Comparison of ENCODE assay signal across 10 cellular contexts in genomic region chr13:36418022-36418805, GRCh38. TPM values are rescaled to one million over a fixed set of nuclear protein-coding genes. Genes with fewer than 3 reads are reported as not detected.
DNase-seq lines count a peak whose midpoint lies in the region; ATAC-seq and TF ChIP-seq lines count a peak whose summit lies in the region.
"Had no signal": no experiment of that assay in that cellular context is flagged by ENCODE, and none has a peak within 500 bp of the region (broad histone marks: within the 10 kb centered on the region; RNA-seq: fewer than 3 reads in every experiment).

No MANE protein-coding gene starts in this region.

- no peaks in the 10 kb centered on the region for H3K36me3 Mint-ChIP-seq in CD4-positive, alpha-beta T cell (ENCODE audit: low read depth)

- peak; percentile 84 for ATAC-seq in GM21723 (IDR thresholded peaks at IDR 0.05; ENCODE audit: unreplicated experiment)
- no peak for ATAC-seq in CD4-positive, alpha-beta T cell (ENCODE audit: poor library complexity)

- H3K27me3 Mint-ChIP-seq in CD4-positive, alpha-beta T cell = peaks cover 67% of the 10 kb centered on the region

- H3K9me3 ChIP-seq in Karpas-422 (ENCODE audit: low read length) = no peaks in the 10 kb centered on the region
- no peaks in the 10 kb centered on the region for H3K9me3 ChIP-seq in adipocyte (ENCODE audit: control insufficient read depth, low read length)
- H3K9me3 ChIP-seq in osteoblast (ENCODE audit: low read depth, low read length) = no peaks in the 10 kb centered on the region
- no peaks in the 10 kb centered on the region for H3K9me3 ChIP-seq in CD4-positive, alpha-beta T cell (ENCODE audit: control insufficient read depth, low read length)

- CTCF ChIA-PET in CD4-positive, alpha-beta T cell (lab: Charles Lee) = no interaction called here

- peaks cover 9% of the 10 kb centered on the region for H3K4me1 Mint-ChIP-seq in CD4-positive, alpha-beta T cell (ENCODE audit: low read depth)

- H3K36me3 ChIP-seq in Karpas-422 (ENCODE audit: insufficient read depth, low read length) (no peaks in the 10 kb centered on the region), adipocyte (ENCODE audit: control insufficient read depth, insufficient read depth, low read length, severe bottlenecking) (no peaks in the 10 kb centered on the region), osteoblast (ENCODE audit: insufficient read depth, low read length) (no peaks in the 10 kb centered on the region)
- H3K36me3 ChIP-seq: heart left ventricle had no signal

- peak overlapping the region; percentile 39; the same call in 1 of the 2 replicates for H3K27ac ChIP-seq in Karpas-422 (ENCODE audit: low read length)
- peak overlapping the region; percentile 15 for H3K27ac ChIP-seq in osteoblast (ENCODE audit: low read depth, low read length)
- no peak overlapping the region for H3K27ac ChIP-seq in CD4-positive, alpha-beta T cell (ENCODE audit: low read depth, low read length)

- intact Hi-C loops in CD4-positive, alpha-beta T cell (cut with DNase I, micrococcal nuclease) = loop anchor here in 1 of 2 experiments (5.0 kb wide), 1 partner anchor 564 kb away; no protein-coding TSS in a partner anchor

- H3K4me2 ChIP-seq in Karpas-422 (ENCODE audit: low read depth, low read length, poor library complexity, severe bottlenecking) = peak overlapping the region; percentile 39
- peak overlapping the region; percentile 75 for H3K4me2 ChIP-seq in osteoblast (ENCODE audit: insufficient read depth, low read length)

- no peaks in the 10 kb centered on the region for H3K9me3 Mint-ChIP-seq in CD4-positive, alpha-beta T cell

- H3K27me3 ChIP-seq in Karpas-422 (ENCODE audit: low read length) (no peaks in the 10 kb centered on the region), adipocyte (replicated peaks; ENCODE audit: control insufficient read depth, insufficient read depth, low read length) (no peaks in the 10 kb centered on the region), osteoblast (ENCODE audit: insufficient read depth, low read length) (no peaks in the 10 kb centered on the region)
- H3K27me3 ChIP-seq in CD4-positive, alpha-beta T cell (ENCODE audit: control insufficient read depth, insufficient read depth, low read length) = peaks cover 10% of the 10 kb centered on the region

- H4K20me1 ChIP-seq in Karpas-422 (ENCODE audit: insufficient read depth, low read depth, low read length) (no peaks in the 10 kb centered on the region), osteoblast (ENCODE audit: insufficient read depth, low read length) (no peaks in the 10 kb centered on the region)

- POLR2A ChIA-PET in CD4-positive, alpha-beta T cell (lab: Charles Lee) = no interaction called here

- no peaks in the 10 kb centered on the region for H3K79me2 ChIP-seq in Karpas-422 (ENCODE audit: low read length)
- H3K79me2 ChIP-seq in osteoblast (ENCODE audit: insufficient read depth, low read length) = no peaks in the 10 kb centered on the region

- H3K9me2 ChIP-seq in Karpas-422 (replicated peaks; ENCODE audit: insufficient read depth, low read length) = no peaks in the 10 kb centered on the region

- TF ChIP-seq CTCF in osteoblast (IDR thresholded peaks at IDR 0.05; ENCODE audit: extremely low read depth, low read depth, low read length) = no peak
- no peak for TF ChIP-seq CTCF in CD4-positive, alpha-beta T cell (IDR thresholded peaks at IDR 0.05)

- no peak overlapping the region for H3K4me3 ChIP-seq in Karpas-422 (ENCODE audit: low read length)
- H3K4me3 ChIP-seq in adipocyte (ENCODE audit: low read length) = peak overlapping the region; percentile 64
- peak overlapping the region; percentile 57 for H3K4me3 ChIP-seq in osteoblast (ENCODE audit: insufficient read depth, low read length)
- H3K4me3 ChIP-seq: heart left ventricle had no signal

- H3K9ac ChIP-seq in Karpas-422 (ENCODE audit: low read length) (no peak overlapping the region), adipocyte (ENCODE audit: low read length) (peak overlapping the region; percentile 47)

- peak; percentile 25 for DNase-seq in ELF-1 (ENCODE audit: low read depth, low spot score)
- DNase-seq in Karpas-422 = peak; percentile 46
- peak; percentile 78 for DNase-seq in adipocyte (ENCODE audit: low read depth)
- no peak for DNase-seq in osteoblast (ENCODE audit: insufficient read length, low spot score, missing footprints)
- no peak for DNase-seq in NCI-H1694 (lab: John Stamatoyannopoulos, UW)
- no peak for DNase-seq in GM19240 (ENCODE audit: insufficient read length, low spot score)
- DNase-seq in CD4-positive, alpha-beta T cell = no peak
- DNase-seq: heart left ventricle had no signal

- H3K4me3 Mint-ChIP-seq in CD4-positive, alpha-beta T cell = no peak overlapping the region

- peaks cover 31% of the 10 kb centered on the region for H3K4me1 ChIP-seq in Karpas-422 (ENCODE audit: low read length)
- H3K4me1 ChIP-seq in adipocyte (ENCODE audit: control insufficient read depth, insufficient read depth, low read length) = peaks cover 13% of the 10 kb centered on the region
- peaks cover 11% of the 10 kb centered on the region for H3K4me1 ChIP-seq in osteoblast (ENCODE audit: insufficient read depth, low read length)

- H3K27ac Mint-ChIP-seq in CD4-positive, alpha-beta T cell = no peak overlapping the region

- peak overlapping the region; percentile 39; the same call in 1 of the 2 replicates for H2AFZ ChIP-seq in Karpas-422 (ENCODE audit: low read length)
- peak overlapping the region; percentile 57 for H2AFZ ChIP-seq in osteoblast (ENCODE audit: low read length)

RNA-seq across cellular contexts. Expression of gene CCNA1, which starts 14.1 kb away (rescaled TPM):
- total RNA-seq in Karpas-422 (2014; rRNA removed; shearing (Covaris generic); ENCODE audit: low replicate concordance) = not detected in 2 replicates
- not detected in 2 replicates for total RNA-seq in osteoblast
- total RNA-seq in CD4-positive, alpha-beta T cell = not detected
- total RNA-seq: urinary bladder had no signal

Comparison
In these comparisons a context has a peak if more than half of its experiments do, and no peak if none do; other contexts are left out.
1. DNase-seq: peak in ELF-1 (single experiment), Karpas-422 (single experiment) and adipocyte (single experiment); none in osteoblast (single experiment), NCI-H1694 (single experiment), GM19240 (single experiment) and CD4-positive, alpha-beta T cell (0 of 10).